Comparison of ENCODE assay signal across 19 cellular contexts in the genomic region with DNA sequence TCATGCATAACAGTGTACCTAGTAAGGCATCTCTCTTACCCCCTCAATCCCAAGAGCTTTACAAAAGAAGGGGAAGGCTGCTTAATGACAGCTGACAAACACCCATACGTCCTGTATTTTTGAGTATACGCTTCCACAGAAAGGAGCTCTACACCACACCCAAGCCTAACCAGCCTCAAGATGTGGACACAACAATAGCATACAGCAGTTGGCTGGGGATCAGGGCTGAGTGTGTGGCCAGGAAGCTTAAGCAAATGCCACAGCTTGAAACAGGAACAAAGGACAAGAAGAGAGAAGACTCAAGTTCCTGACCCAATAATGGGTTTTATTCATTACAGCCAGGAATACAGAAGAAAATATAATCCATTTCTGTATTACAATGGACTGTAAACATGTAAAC. TPM values are rescaled to one million over a fixed set of nuclear protein-coding genes. Genes with fewer than 3 reads are reported as not detected.
DNase-seq lines count a peak whose midpoint lies in the region; ATAC-seq and TF ChIP-seq lines count a peak whose summit lies in the region.
"Had no signal": no experiment of that assay in that cellular context is flagged by ENCODE, and none has a peak within 500 bp of the region (broad histone marks: within the 10 kb centered on the region; RNA-seq: fewer than 3 reads in every experiment).

No MANE protein-coding gene starts in this region.

- no peak overlapping the region for H3K4me2 ChIP-seq in trophoblast cell (ENCODE audit: low read length)
- H3K4me2 ChIP-seq: SK-N-SH had no signal

- H3K79me1 ChIP-seq in trophoblast cell (ENCODE audit: low read length): no peaks in the 10 kb centered on the region

- peak overlapping the region; percentile 14 for H3K4ac ChIP-seq in trophoblast cell (ENCODE audit: low read depth, low read length)

- peak overlapping the region; percentile 67 to 85 for H3K4me3 Mint-ChIP-seq in CD14-positive monocyte
- H3K4me3 Mint-ChIP-seq in activated T-cell treated with anti-CD3 and anti-CD28 coated beads, Interleukin-2, amount 50 U/mL, for 24 hours: no peak overlapping the region
- H3K4me3 Mint-ChIP-seq: activated naive CD8-positive, alpha-beta T cell; HFFc6 had no signal

- H3K9me3 Mint-ChIP-seq in CD14-positive monocyte: peaks cover 0 to 3% (median 0%) of the 10 kb centered on the region in 7 donors
- H3K9me3 Mint-ChIP-seq in activated T-cell treated with anti-CD3 and anti-CD28 coated beads, Interleukin-2, amount 50 U/mL, for 24 hours: no peaks in the 10 kb centered on the region
- H3K9me3 Mint-ChIP-seq: HFFc6 had no signal

- ATAC-seq in heart right ventricle: peak in 7 of 8 donors; percentile 75 to 83 (median 79)
- ATAC-seq in GM19463 (IDR thresholded peaks at IDR 0.05; ENCODE audit: unreplicated experiment): no peak
- ATAC-seq: activated CD4-positive, CD25-positive, alpha-beta regulatory T cell treated with anti-CD3 and anti-CD28 coated beads, Interleukin-2, amount 50 U/mL, for 24 hours had no signal

- no peak overlapping the region for H4K8ac ChIP-seq in trophoblast cell (ENCODE audit: low read depth, low read length)

- no peaks in the 10 kb centered on the region for H3K27me3 Mint-ChIP-seq in CD14-positive monocyte (ENCODE audit: low read depth in 3 of 3)
- H3K27me3 Mint-ChIP-seq in activated T-cell treated with anti-CD3 and anti-CD28 coated beads, Interleukin-2, amount 50 U/mL, for 24 hours: no peaks in the 10 kb centered on the region
- H3K27me3 Mint-ChIP-seq: activated naive CD8-positive, alpha-beta T cell had no signal

- H3K27me3 ChIP-seq in heart right ventricle (no peaks in the 10 kb centered on the region), trophoblast cell (ENCODE audit: insufficient read depth, low read length) (no peaks in the 10 kb centered on the region)

- H4K91ac ChIP-seq in trophoblast cell (ENCODE audit: low read depth, low read length): no peak overlapping the region

- H3K9me3 ChIP-seq in heart right ventricle (no peaks in the 10 kb centered on the region), trophoblast cell (ENCODE audit: insufficient read depth, low read depth, low read length) (no peaks in the 10 kb centered on the region)
- H3K9me3 ChIP-seq: SK-N-SH had no signal

- no peaks in the 10 kb centered on the region for H3K79me2 ChIP-seq in trophoblast cell (ENCODE audit: control insufficient read depth, insufficient read depth, low read length, poor library complexity)

- H3K4me1 ChIP-seq in heart right ventricle (peaks cover 0 to 88% (median 19%) of the 10 kb centered on the region in 9 donors), trophoblast cell (ENCODE audit: control insufficient read depth in 1 of 2, insufficient read depth in 2 of 2, low read length in 2 of 2) (no peaks in the 10 kb centered on the region)

- H2AFZ ChIP-seq in trophoblast cell (ENCODE audit: insufficient read depth, low read length, poor library complexity): no peak overlapping the region

- no peak overlapping the region for H2AK5ac ChIP-seq in trophoblast cell (ENCODE audit: low read length)

- no peak overlapping the region for H3K9ac ChIP-seq in trophoblast cell (ENCODE audit: low read length)
- H3K9ac ChIP-seq: SK-N-SH had no signal

- TF ChIP-seq CTCF in CD14-positive monocyte (IDR thresholded peaks at IDR 0.05) (no peak), heart right ventricle (IDR thresholded peaks at IDR 0.05) (no peak)

- H3K27ac ChIP-seq in heart right ventricle (peak overlapping the region in 6 of 10 donors; percentile 10 to 85 (median 40)), trophoblast cell (ENCODE audit: low read depth, low read length) (no peak overlapping the region)

- intact Hi-C loops in CD14-positive monocyte (cut with micrococcal nuclease) (no loop called here), heart right ventricle (cut with DNase I) (no loop called here)

- DNase-seq in CD14-positive monocyte (ENCODE audit: low spot score): peak; percentile 66
- peak; percentile 70 for DNase-seq in NOMO-1 treated with dmso at 0.1 percent for 144 hours (lab: John Stamatoyannopoulos, UW; ENCODE audit: unreplicated experiment)
- DNase-seq in heart right ventricle: peak; percentile 7 to 21
- DNase-seq in trophoblast cell: no peak
- no peak for DNase-seq in cortex of kidney (lab: John Stamatoyannopoulos, UW)
- DNase-seq in activated T-cell treated with anti-CD3 and anti-CD28 coated beads, Interleukin-2, amount 50 U/mL, for 24 hours: no peak
- no peak for DNase-seq in erythroblast (lab: John Stamatoyannopoulos, UW)
- DNase-seq: activated CD8-positive, alpha-beta memory T cell treated with anti-CD3 and anti-CD28 coated beads, Interleukin-2, amount 50 U/mL, for 48 hours; DMS153; HFFc6; MM.1S; SK-N-SH had no signal

- H3K23ac ChIP-seq in trophoblast cell (ENCODE audit: low read length): no peak overlapping the region

- H2BK120ac ChIP-seq in trophoblast cell (ENCODE audit: insufficient read depth, low read length, poor library complexity): no peak overlapping the region

- H3K18ac ChIP-seq in trophoblast cell (ENCODE audit: low read length): peak overlapping the region; percentile 67

- H3K36me3 ChIP-seq in heart right ventricle (peaks cover 0 to 31% (median 0%) of the 10 kb centered on the region in 9 donors), trophoblast cell (ENCODE audit: control insufficient read depth in 1 of 2, insufficient read depth in 2 of 2, low read length in 2 of 2) (peaks cover 3 to 4% of the 10 kb centered on the region in 2 experiments)

- peak overlapping the region; percentile 91 to 95 (median 92) for H3K27ac Mint-ChIP-seq in CD14-positive monocyte
- no peak overlapping the region for H3K27ac Mint-ChIP-seq in activated T-cell treated with anti-CD3 and anti-CD28 coated beads, Interleukin-2, amount 50 U/mL, for 24 hours
- H3K27ac Mint-ChIP-seq: activated naive CD8-positive, alpha-beta T cell; HFFc6 had no signal

- H3K4me1 Mint-ChIP-seq in CD14-positive monocyte: peaks cover 85% of the 10 kb centered on the region
- peaks cover 62% of the 10 kb centered on the region for H3K4me1 Mint-ChIP-seq in activated T-cell treated with anti-CD3 and anti-CD28 coated beads, Interleukin-2, amount 50 U/mL, for 24 hours (ENCODE audit: low read depth)

- TF ChIP-seq POLR2A in erythroblast (IDR thresholded peaks at IDR 0.05; ENCODE audit: low read length): no peak

- H2BK5ac ChIP-seq in trophoblast cell (ENCODE audit: low read depth, low read length, poor library complexity): no peak overlapping the region

- peaks cover 16 to 18% of the 10 kb centered on the region in 2 donors for H3K36me3 Mint-ChIP-seq in CD14-positive monocyte
- H3K36me3 Mint-ChIP-seq in activated T-cell treated with anti-CD3 and anti-CD28 coated beads, Interleukin-2, amount 50 U/mL, for 24 hours (ENCODE audit: low read depth): peaks cover 62% of the 10 kb centered on the region

- WGBS in heart right ventricle, 2 donors: 65 to 71% methylated on average over 2 of the region's 2 CpGs
- WGBS in trophoblast cell (ENCODE audit: extremely low coverage, insufficient coverage, insufficient read length): no CpG with 5 or more reads among the region's 2 CpGs

- no peak overlapping the region for H4K12ac ChIP-seq in trophoblast cell (ENCODE audit: low read depth, low read length)

- H2BK12ac ChIP-seq in trophoblast cell (ENCODE audit: low read length): no peak overlapping the region

- no peak overlapping the region for H3K14ac ChIP-seq in trophoblast cell (ENCODE audit: low read length)

- H3K4me3 ChIP-seq in heart right ventricle (no peak overlapping the region), trophoblast cell (ENCODE audit: low read depth, low read length) (no peak overlapping the region)

RNA-seq across cellular contexts. Expression of gene HEXA, which starts 6.9 kb away (rescaled TPM):
- polyA plus RNA-seq in CD14-positive monocyte: 100 to 1,000 TPM; 186 to 192 TPM
- total RNA-seq in heart right ventricle: 100 to 1,000 TPM in 1 of 10 donors, 10 to 100 TPM in 9; 63.3 to 129 (median 77.3) TPM
- polyA plus RNA-seq in heart right ventricle: 10 to 100 TPM; 48.8 to 83.6 TPM
- polyA plus RNA-seq in trophoblast cell (2013): 84.4 and 86.9 TPM in 2 replicates

RNA-seq across cellular contexts. Expression of gene TMEM202, which starts 29.2 kb away (rescaled TPM):
- not detected for polyA plus RNA-seq in CD14-positive monocyte
- total RNA-seq in heart right ventricle: not detected
- polyA plus RNA-seq in heart right ventricle: not detected
- polyA plus RNA-seq in trophoblast cell (2013): not detected in 2 replicates
- total RNA-seq: HFFc6, HT1080, kidney epithelial cell, subcutaneous adipose tissue had no signal
- polyA plus RNA-seq: SK-N-SH, small intestine had no signal

RNA-seq across cellular contexts. Expression of gene CELF6, which starts 48.9 kb away (rescaled TPM):
- polyA plus RNA-seq in CD14-positive monocyte (not detected), heart right ventricle (1 to 10 TPM; 1.4 to 5.1 TPM)
- 1 to 10 TPM in 2 of 10 donors, under 1 TPM in 8; 0.21 to 1.2 (median 0.72) TPM for total RNA-seq in heart right ventricle
- 0.15 and 0.29 TPM in 2 replicates for polyA plus RNA-seq in trophoblast cell (2013)

Comparison
In these comparisons a context has a peak if more than half of its experiments do, and no peak if none do; other contexts are left out.
1. DNase-seq: peak in CD14-positive monocyte (single experiment), NOMO-1 treated with dmso at 0.1 percent for 144 hours (single experiment) and heart right ventricle (2 of 2); none in trophoblast cell (0 of 2), cortex of kidney (single experiment), activated T-cell treated with anti-CD3 and anti-CD28 coated beads, Interleukin-2, amount 50 U/mL, for 24 hours (single experiment) and erythroblast (0 of 2).